7 cellular contexts compared by ENCODE assay signal in genomic region chr7:35036361-35037171, GRCh38. TPM values are rescaled to one million over a fixed set of nuclear protein-coding genes. Genes with fewer than 3 reads are reported as not detected.
DNase-seq lines count a peak whose midpoint lies in the region; ATAC-seq, FAIRE-seq and TF ChIP-seq lines count a peak whose summit lies in the region.

No MANE protein-coding gene starts in this region.

- H3K9me3 Mint-ChIP-seq in stimulated activated naive CD8-positive, alpha-beta T cell treated with anti-CD3 and anti-CD28 coated beads, Interleukin-15, Interleukin-2, amounts not matched to agents 100 ng/mL and 50 ng/mL, for 24 hours: no peaks in the 10 kb centered on the region

- H3K4me3 Mint-ChIP-seq in stimulated activated naive CD8-positive, alpha-beta T cell treated with anti-CD3 and anti-CD28 coated beads, Interleukin-15, Interleukin-2, amounts not matched to agents 100 ng/mL and 50 ng/mL, for 24 hours: peak overlapping the region; percentile 91

- intact Hi-C loops in mucosa of descending colon (cut with DNase I, micrococcal nuclease): loop anchor here in 1 of 2 donors (10.0 kb wide), 1 partner anchor 212 kb away; no protein-coding TSS in a partner anchor

- no peaks in the 10 kb centered on the region for H3K27me3 Mint-ChIP-seq in stimulated activated naive CD8-positive, alpha-beta T cell treated with anti-CD3 and anti-CD28 coated beads, Interleukin-15, Interleukin-2, amounts not matched to agents 100 ng/mL and 50 ng/mL, for 24 hours

- peak overlapping the region; percentile 76 for H3K27ac Mint-ChIP-seq in stimulated activated naive CD8-positive, alpha-beta T cell treated with anti-CD3 and anti-CD28 coated beads, Interleukin-15, Interleukin-2, amounts not matched to agents 100 ng/mL and 50 ng/mL, for 24 hours

- peak; percentile 21 for ATAC-seq in HG02943 (IDR thresholded peaks at IDR 0.05; ENCODE audit: low read depth, unreplicated experiment)
- peak; percentile 17 for ATAC-seq in mucosa of descending colon

- FAIRE-seq in GM12891 (lab: Jason Lieb, UNC): no peak

- TF ChIP-seq POLR2A in GM12891 (IDR thresholded peaks at IDR 0.05; ENCODE audit: low read depth, low read length): no peak
- TF ChIP-seq POLR2A in erythroblast (IDR thresholded peaks at IDR 0.05; ENCODE audit: low read length): peak; percentile 19

- TF ChIP-seq CTCF in mucosa of descending colon (IDR thresholded peaks at IDR 0.05): no peak

- peaks cover 32% of the 10 kb centered on the region for H3K4me1 Mint-ChIP-seq in stimulated activated naive CD8-positive, alpha-beta T cell treated with anti-CD3 and anti-CD28 coated beads, Interleukin-15, Interleukin-2, amounts not matched to agents 100 ng/mL and 50 ng/mL, for 24 hours (ENCODE audit: low read depth)

- H3K36me3 ChIP-seq in mucosa of descending colon (ENCODE audit: low read depth): no peaks in the 10 kb centered on the region

- peak overlapping the region; percentile 42 for H3K4me3 ChIP-seq in mucosa of descending colon

- H3K36me3 Mint-ChIP-seq in stimulated activated naive CD8-positive, alpha-beta T cell treated with anti-CD3 and anti-CD28 coated beads, Interleukin-15, Interleukin-2, amounts not matched to agents 100 ng/mL and 50 ng/mL, for 24 hours (ENCODE audit: low read depth): no peaks in the 10 kb centered on the region

- peaks cover 20% of the 10 kb centered on the region for H3K4me1 ChIP-seq in mucosa of descending colon (ENCODE audit: low read depth)

- no peaks in the 10 kb centered on the region for H3K9me3 ChIP-seq in mucosa of descending colon

- DNase-seq in GM12891 (ENCODE audit: insufficient read length, low spot score) (peak; percentile 14), NCI-H774 (lab: John Stamatoyannopoulos, UW) (peak; percentile 34), activated T-cell treated with anti-CD3 and anti-CD28 coated beads for 24 hours (ENCODE audit: low read depth) (peak; percentile 11), erythroblast (lab: John Stamatoyannopoulos, UW) (peak; percentile 78 to 80), mucosa of descending colon (peak; percentile 59 to 78 (median 74))

TF ChIP-seq in GM12891, 5 proteins besides CTCF, POLR2A, EP300 and RAD21:
- TF ChIP-seq POLR2AphosphoS5 (IDR thresholded peaks at IDR 0.05; ENCODE audit: low read depth, low read length) (no peak), SPI1 (IDR thresholded peaks at IDR 0.05; ENCODE audit: low read depth, low read length) (no peak), POU2F2 (IDR thresholded peaks at IDR 0.05; ENCODE audit: low read depth, low read length) (no peak), PAX5 (IDR thresholded peaks at IDR 0.05; ENCODE audit: insufficient read depth, low read length, severe bottlenecking) (no peak), TAF1 (IDR thresholded peaks at IDR 0.05; ENCODE audit: low read depth, low read length) (no peak)

RNA-seq across cellular contexts. Expression of gene DPY19L1, which starts 0.7 kb away (rescaled TPM):
- 1.2 TPM for polyA plus RNA-seq in GM12891 (2012; ENCODE audit: low read depth, missing spikeins)
- total RNA-seq in mucosa of descending colon: 10 to 100 TPM; 18.6 to 27.1 (median 20.8) TPM

Comparison
In these comparisons a context has a peak if more than half of its experiments do, and no peak if none do; other contexts are left out.
1. Peak in every context shown above with its lines: DNase-seq, ATAC-seq and H3K4me3 ChIP-seq.
2. DNase-seq: peak in every context shown above with its lines; median percentile 79 in erythroblast; 74 in mucosa of descending colon; 34 in NCI-H774; 14 in GM12891; 11 in activated T-cell treated with anti-CD3 and anti-CD28 coated beads for 24 hours.